Comparison of ENCODE assay signal across 32 cellular contexts in genomic region chr2:182758379-182758778, GRCh38.
"Had no signal": no experiment of that assay in that cellular context is flagged by ENCODE, and none has a peak within 500 bp of the region (broad histone marks: within the 10 kb centered on the region; RNA-seq: fewer than 3 reads in every experiment).

No MANE protein-coding gene starts in this region.

- H3K9me3 ChIP-seq: colonic mucosa, esophagus squamous epithelium, mucosa of descending colon, suprapubic skin, transverse colon, upper lobe of right lung, vagina had no signal

- FAIRE-seq: endometrium, frontal cortex, kidney had no signal

- H3K4me1 ChIP-seq: colonic mucosa, neural progenitor cell, parathyroid adenoma, suprapubic skin, upper lobe of right lung had no signal

- H3K4me3 Mint-ChIP-seq: dendritic cell treated with granulocyte-macrophage colony-stimulating factor and Interleukin-4, amounts not matched to agents 40 ng/mL and 50 ng/mL, for 4 days; effector memory CD8-positive, alpha-beta T cell; immature natural killer cell; mesothelial cell of epicardium; naive B cell; natural killer cell treated with Interleukin-12 subunit alpha and Interleukin-12 subunit beta and Interleukin-15 and Interleukin-18, amount 100 ng/mL, for 72 hours; neural progenitor cell; stimulated activated naive CD8-positive, alpha-beta T cell treated with anti-CD3 and anti-CD28 coated beads, Interleukin-15, amount 100 ng/mL, for 72 hours had no signal

- H3K36me3 ChIP-seq: colonic mucosa had no signal

- H3K9ac ChIP-seq: neural progenitor cell, parathyroid adenoma had no signal

- H2AFZ ChIP-seq: neural progenitor cell, parathyroid adenoma had no signal

- H3K4me3 ChIP-seq: colonic mucosa, esophagus squamous epithelium, lung, mucosa of descending colon, neural progenitor cell, smooth muscle cell, suprapubic skin, transverse colon, upper lobe of right lung, vagina had no signal

- H3K9me3 Mint-ChIP-seq: dendritic cell treated with granulocyte-macrophage colony-stimulating factor and Interleukin-4, amounts not matched to agents 40 ng/mL and 50 ng/mL, for 4 days; effector memory CD8-positive, alpha-beta T cell; immature natural killer cell; mesothelial cell of epicardium; naive B cell; natural killer cell treated with Interleukin-12 subunit alpha and Interleukin-12 subunit beta and Interleukin-15 and Interleukin-18, amount 100 ng/mL, for 72 hours; neural progenitor cell; stimulated activated naive CD8-positive, alpha-beta T cell treated with anti-CD3 and anti-CD28 coated beads, Interleukin-15, amount 100 ng/mL, for 72 hours had no signal

- H3K27ac Mint-ChIP-seq: dendritic cell treated with granulocyte-macrophage colony-stimulating factor and Interleukin-4, amounts not matched to agents 40 ng/mL and 50 ng/mL, for 4 days; effector memory CD8-positive, alpha-beta T cell; immature natural killer cell; mesothelial cell of epicardium; natural killer cell treated with Interleukin-12 subunit alpha and Interleukin-12 subunit beta and Interleukin-15 and Interleukin-18, amount 100 ng/mL, for 72 hours; neural progenitor cell; progenitor cell of endocrine pancreas had no signal

- H3K79me2 ChIP-seq: parathyroid adenoma had no signal

- H3K27ac ChIP-seq: colonic mucosa, esophagus squamous epithelium, neural progenitor cell, parathyroid adenoma, suprapubic skin, transverse colon, upper lobe of right lung, vagina had no signal

- H3K27me3 ChIP-seq: colonic mucosa, esophagus squamous epithelium, neural progenitor cell, suprapubic skin, transverse colon, upper lobe of right lung, vagina had no signal

- H3K4me1 Mint-ChIP-seq: immature natural killer cell, mesothelial cell of epicardium, neural progenitor cell had no signal

- H3K4me2 ChIP-seq: neural progenitor cell, smooth muscle cell had no signal

- DNase-seq: colonic mucosa; effector memory CD8-positive, alpha-beta T cell; erythroblast; esophagus squamous epithelium; hypothalamus; immature natural killer cell; kidney; mesenchymal stem cell; mucosa of descending colon; naive B cell; stimulated activated CD4-positive, alpha-beta T cell treated with anti-CD3 and anti-CD28 coated beads, Interleukin-12 subunit alpha, Interleukin-12 subunit beta, amount 100 ng/mL, for 4 hours; stimulated activated CD4-positive, alpha-beta T cell treated with anti-CD3 and anti-CD28 coated beads, Interleukin-1b, Interleukin-23, amount 100 ng/mL, for 48 hours; stimulated activated CD4-positive, alpha-beta T cell treated with anti-CD3 and anti-CD28 coated beads, Interleukin-4, amount 100 ng/mL, for 1 hour; stimulated activated CD8-positive, alpha-beta memory T cell treated with anti-CD3 and anti-CD28 coated beads, Interleukin-4, amount 100 ng/mL, for 48 hours; stimulated activated naive CD4-positive, alpha-beta T cell; stimulated activated naive CD8-positive, alpha-beta T cell treated with anti-CD3 and anti-CD28 coated beads, Interleukin-15, amount 100 ng/mL, for 72 hours; transverse colon; upper lobe of right lung had no signal

- H3K27me3 Mint-ChIP-seq: dendritic cell treated with granulocyte-macrophage colony-stimulating factor and Interleukin-4, amounts not matched to agents 40 ng/mL and 50 ng/mL, for 4 days; effector memory CD8-positive, alpha-beta T cell; naive B cell; natural killer cell treated with Interleukin-12 subunit alpha and Interleukin-12 subunit beta and Interleukin-15 and Interleukin-18, amount 100 ng/mL, for 72 hours; progenitor cell of endocrine pancreas; stimulated activated naive CD8-positive, alpha-beta T cell treated with anti-CD3 and anti-CD28 coated beads, Interleukin-15, amount 100 ng/mL, for 72 hours had no signal

- ATAC-seq: effector memory CD8-positive, alpha-beta T cell; left lobe of liver; mucosa of descending colon; natural killer cell treated with Interleukin-12 subunit alpha and Interleukin-12 subunit beta and Interleukin-15 and Interleukin-18, amount 100 ng/mL, for 72 hours; sciatic nerve; stimulated activated naive CD8-positive, alpha-beta T cell treated with anti-CD3 and anti-CD28 coated beads, Interleukin-15, amount 100 ng/mL, for 72 hours; upper lobe of right lung had no signal
